1 cellular context compared by ENCODE assay signal in genomic region chr2:230731512-230731911, GRCh38.
TF ChIP-seq lines count a peak whose summit lies in the region.

No MANE protein-coding gene starts in this region.

TF ChIP-seq in GM23338, 12 proteins besides CTCF, POLR2A, EP300 and RAD21:
- no peak for TF ChIP-seq REST (IDR thresholded peaks at IDR 0.05; ENCODE audit: unreplicated experiment)
- TF ChIP-seq EZH2 (IDR thresholded peaks at IDR 0.05; ENCODE audit: low read depth, unreplicated experiment) = no peak
- no peak for TF ChIP-seq ZNF331 (CRISPR knock-in tag; IDR thresholded peaks at IDR 0.05; ENCODE audit: low read depth)
- TF ChIP-seq EZH2phosphoT487 (IDR thresholded peaks at IDR 0.05; ENCODE audit: unreplicated experiment) = no peak
- no peak for TF ChIP-seq CREB1 (CRISPR knock-in tag; IDR thresholded peaks at IDR 0.05; ENCODE audit: low read depth)
- no peak for TF ChIP-seq NANOG (IDR thresholded peaks at IDR 0.05; ENCODE audit: borderline replicate concordance)
- TF ChIP-seq ETS1 (IDR thresholded peaks at IDR 0.05) = no peak
- TF ChIP-seq, protein P1, sequence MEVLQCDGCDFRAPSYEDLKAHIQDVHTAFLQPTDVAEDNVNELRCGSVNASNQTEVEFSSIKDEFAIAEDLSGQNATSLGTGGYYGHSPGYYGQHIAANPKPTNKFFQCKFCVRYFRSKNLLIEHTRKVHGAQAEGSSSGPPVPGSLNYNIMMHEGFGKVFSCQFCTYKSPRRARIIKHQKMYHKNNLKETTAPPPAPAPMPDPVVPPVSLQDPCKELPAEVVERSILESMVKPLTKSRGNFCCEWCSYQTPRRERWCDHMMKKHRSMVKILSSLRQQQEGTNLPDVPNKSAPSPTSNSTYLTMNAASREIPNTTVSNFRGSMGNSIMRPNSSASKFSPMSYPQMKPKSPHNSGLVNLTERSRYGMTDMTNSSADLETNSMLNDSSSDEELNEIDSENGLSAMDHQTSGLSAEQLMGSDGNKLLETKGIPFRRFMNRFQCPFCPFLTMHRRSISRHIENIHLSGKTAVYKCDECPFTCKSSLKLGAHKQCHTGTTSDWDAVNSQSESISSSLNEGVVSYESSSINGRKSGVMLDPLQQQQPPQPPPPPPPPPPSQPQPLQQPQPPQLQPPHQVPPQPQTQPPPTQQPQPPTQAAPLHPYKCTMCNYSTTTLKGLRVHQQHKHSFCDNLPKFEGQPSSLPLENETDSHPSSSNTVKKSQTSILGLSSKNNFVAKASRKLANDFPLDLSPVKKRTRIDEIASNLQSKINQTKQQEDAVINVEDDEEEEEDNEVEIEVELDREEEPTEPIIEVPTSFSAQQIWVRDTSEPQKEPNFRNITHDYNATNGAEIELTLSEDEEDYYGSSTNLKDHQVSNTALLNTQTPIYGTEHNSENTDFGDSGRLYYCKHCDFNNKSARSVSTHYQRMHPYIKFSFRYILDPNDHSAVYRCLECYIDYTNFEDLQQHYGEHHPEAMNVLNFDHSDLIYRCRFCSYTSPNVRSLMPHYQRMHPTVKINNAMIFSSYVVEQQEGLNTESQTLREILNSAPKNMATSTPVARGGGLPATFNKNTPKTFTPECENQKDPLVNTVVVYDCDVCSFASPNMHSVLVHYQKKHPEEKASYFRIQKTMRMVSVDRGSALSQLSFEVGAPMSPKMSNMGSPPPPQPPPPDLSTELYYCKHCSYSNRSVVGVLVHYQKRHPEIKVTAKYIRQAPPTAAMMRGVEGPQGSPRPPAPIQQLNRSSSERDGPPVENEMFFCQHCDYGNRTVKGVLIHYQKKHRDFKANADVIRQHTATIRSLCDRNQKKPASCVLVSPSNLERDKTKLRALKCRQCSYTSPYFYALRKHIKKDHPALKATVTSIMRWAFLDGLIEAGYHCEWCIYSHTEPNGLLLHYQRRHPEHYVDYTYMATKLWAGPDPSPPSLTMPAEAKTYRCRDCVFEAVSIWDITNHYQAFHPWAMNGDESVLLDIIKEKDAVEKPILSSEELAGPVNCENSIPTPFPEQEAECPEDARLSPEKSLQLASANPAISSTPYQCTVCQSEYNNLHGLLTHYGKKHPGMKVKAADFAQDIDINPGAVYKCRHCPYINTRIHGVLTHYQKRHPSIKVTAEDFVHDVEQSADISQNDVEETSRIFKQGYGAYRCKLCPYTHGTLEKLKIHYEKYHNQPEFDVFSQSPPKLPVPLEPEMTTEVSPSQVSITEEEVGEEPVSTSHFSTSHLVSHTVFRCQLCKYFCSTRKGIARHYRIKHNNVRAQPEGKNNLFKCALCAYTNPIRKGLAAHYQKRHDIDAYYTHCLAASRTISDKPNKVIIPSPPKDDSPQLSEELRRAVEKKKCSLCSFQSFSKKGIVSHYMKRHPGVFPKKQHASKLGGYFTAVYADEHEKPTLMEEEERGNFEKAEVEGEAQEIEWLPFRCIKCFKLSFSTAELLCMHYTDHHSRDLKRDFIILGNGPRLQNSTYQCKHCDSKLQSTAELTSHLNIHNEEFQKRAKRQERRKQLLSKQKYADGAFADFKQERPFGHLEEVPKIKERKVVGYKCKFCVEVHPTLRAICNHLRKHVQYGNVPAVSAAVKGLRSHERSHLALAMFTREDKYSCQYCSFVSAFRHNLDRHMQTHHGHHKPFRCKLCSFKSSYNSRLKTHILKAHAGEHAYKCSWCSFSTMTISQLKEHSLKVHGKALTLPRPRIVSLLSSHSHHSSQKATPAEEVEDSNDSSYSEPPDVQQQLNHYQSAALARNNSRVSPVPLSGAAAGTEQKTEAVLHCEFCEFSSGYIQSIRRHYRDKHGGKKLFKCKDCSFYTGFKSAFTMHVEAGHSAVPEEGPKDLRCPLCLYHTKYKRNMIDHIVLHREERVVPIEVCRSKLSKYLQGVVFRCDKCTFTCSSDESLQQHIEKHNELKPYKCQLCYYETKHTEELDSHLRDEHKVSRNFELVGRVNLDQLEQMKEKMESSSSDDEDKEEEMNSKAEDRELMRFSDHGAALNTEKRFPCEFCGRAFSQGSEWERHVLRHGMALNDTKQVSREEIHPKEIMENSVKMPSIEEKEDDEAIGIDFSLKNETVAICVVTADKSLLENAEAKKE (CRISPR knock-in tag; IDR thresholded peaks at IDR 0.05) = no peak
- no peak for TF ChIP-seq ZNF114 (CRISPR knock-in tag; IDR thresholded peaks at IDR 0.05)
- no peak for TF ChIP-seq STAT1 (IDR thresholded peaks at IDR 0.05; ENCODE audit: unreplicated experiment)
- TF ChIP-seq POLR2AphosphoS5 (IDR thresholded peaks at IDR 0.05; ENCODE audit: low read depth) = no peak
- no peak for TF ChIP-seq JUNB (IDR thresholded peaks at IDR 0.05; ENCODE audit: unreplicated experiment)
